9 cellular contexts compared by ENCODE assay signal in the genomic region with DNA sequence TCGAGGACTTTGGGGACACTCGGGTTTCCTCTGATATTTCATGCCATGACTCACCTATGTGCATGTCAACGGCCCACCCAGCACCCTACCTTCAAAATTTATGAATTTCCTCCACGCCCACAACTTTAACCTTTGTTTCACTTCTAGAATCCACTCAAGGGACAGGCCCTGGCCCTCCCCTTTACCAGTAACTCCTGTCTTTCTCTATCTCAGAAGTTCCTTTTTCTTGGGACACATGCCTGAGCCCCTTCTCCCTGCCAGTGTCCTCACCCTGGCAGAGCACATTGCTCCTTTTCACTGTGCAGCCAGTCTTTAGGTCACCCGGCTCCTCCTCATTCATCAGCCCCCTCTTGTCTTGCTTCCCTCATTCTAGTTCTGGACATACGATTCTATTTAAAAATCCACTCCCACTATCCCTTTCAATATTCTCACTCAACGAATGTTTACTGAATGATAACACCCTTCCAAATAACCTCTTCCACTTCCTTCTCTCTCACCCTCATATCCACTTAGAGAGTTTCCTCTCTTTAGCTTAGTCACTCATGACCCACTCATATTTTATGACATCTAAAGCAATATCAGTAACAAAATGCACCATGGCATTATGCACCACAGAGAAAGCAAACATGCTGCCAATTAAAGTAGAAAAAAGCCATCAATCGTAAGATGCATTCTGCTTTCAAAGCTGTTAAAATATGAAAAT.
DNase-seq lines count a peak whose midpoint lies in the region; ATAC-seq, FAIRE-seq and TF ChIP-seq lines count a peak whose summit lies in the region.
"Had no signal": no experiment of that assay in that cellular context is flagged by ENCODE, and none has a peak within 500 bp of the region (broad histone marks: within the 10 kb centered on the region; RNA-seq: fewer than 3 reads in every experiment).

No MANE protein-coding gene starts in this region.

- no peaks in the 10 kb centered on the region for H3K9me3 ChIP-seq in kidney (ENCODE audit: control insufficient read depth in 1 of 2, low read length in 2 of 2)

- H3K27me3 ChIP-seq in bronchial epithelial cell (ENCODE audit: control insufficient read depth, insufficient read depth, low read length): no peaks in the 10 kb centered on the region

- intact Hi-C loops in kidney (cut with DNase I): no loop called here

- H3K4me3 ChIP-seq in bronchial epithelial cell (ENCODE audit: low read depth, low read length): no peak overlapping the region
- H3K4me3 ChIP-seq in urinary bladder (ENCODE audit: low read depth, low read length): no peak overlapping the region
- H3K4me3 ChIP-seq in kidney (ENCODE audit: low read length in 2 of 2): no peak overlapping the region

- H3K27ac ChIP-seq in urinary bladder (ENCODE audit: low read depth) (peak overlapping the region; percentile 84), kidney (ENCODE audit: low read depth in 2 of 2, low read length in 2 of 2) (peak overlapping the region in 1 of 2 donors; percentile 10)

- no peak for FAIRE-seq in bronchial epithelial cell (lab: Jason Lieb, UNC)
- FAIRE-seq in kidney (lab: Jason Lieb, UNC): no peak

- H3K9ac ChIP-seq in kidney (ENCODE audit: low read length in 2 of 2): no peak overlapping the region

- H3K36me3 ChIP-seq in bronchial epithelial cell (ENCODE audit: control insufficient read depth, insufficient read depth, low read length): no peaks in the 10 kb centered on the region
- no peaks in the 10 kb centered on the region for H3K36me3 ChIP-seq in urinary bladder (ENCODE audit: insufficient read depth)
- H3K36me3 ChIP-seq in kidney (ENCODE audit: control insufficient read depth in 1 of 2, insufficient read depth in 2 of 2, low read length in 2 of 2): no peaks in the 10 kb centered on the region

- H3K4me1 ChIP-seq in urinary bladder (ENCODE audit: insufficient read depth): no peaks in the 10 kb centered on the region
- peaks cover 0 to 6% of the 10 kb centered on the region in 2 donors for H3K4me1 ChIP-seq in kidney (ENCODE audit: control insufficient read depth in 1 of 2, insufficient read depth in 1 of 2, low read depth in 1 of 2, low read length in 2 of 2)

- 70% methylated on average over 8 of the region's 8 CpGs for WGBS in urinary bladder

- ATAC-seq in HG03442 (IDR thresholded peaks at IDR 0.05; ENCODE audit: unreplicated experiment): peak; percentile 78

- DNase-seq in stimulated activated CD4-positive, alpha-beta T cell treated with anti-CD3 and anti-CD28 coated beads, Interleukin-15, amount 100 ng/mL, for 24 hours: peak; percentile 37
- no peak for DNase-seq in stimulated activated CD4-positive, alpha-beta T cell treated with anti-CD3 and anti-CD28 coated beads, Interleukin-12 subunit alpha, Interleukin-12 subunit beta, amount 100 ng/mL, for 4 hours
- DNase-seq in bronchial epithelial cell (ENCODE audit: low read depth): peak; percentile 59
- DNase-seq in cerebellum (ENCODE audit: low spot score): no peak
- DNase-seq in kidney: no peak
- no peak for DNase-seq in activated gamma-delta T cell (lab: John Stamatoyannopoulos, UW)
- DNase-seq: activated CD8-positive, alpha-beta memory T cell treated with anti-CD3 and anti-CD28 coated beads for 24 hours had no signal

- TF ChIP-seq CTCF in bronchial epithelial cell (IDR thresholded peaks at IDR 0.05; ENCODE audit: insufficient read depth, low read length, severe bottlenecking) (no peak), kidney (IDR thresholded peaks at IDR 0.05; ENCODE audit: borderline replicate concordance, extremely low read depth, insufficient read depth) (no peak)

Comparison
In these comparisons a context has a peak if more than half of its experiments do, and no peak if none do; other contexts are left out.
1. DNase-seq: peak in stimulated activated CD4-positive, alpha-beta T cell treated with anti-CD3 and anti-CD28 coated beads, Interleukin-15, amount 100 ng/mL, for 24 hours (single experiment) and bronchial epithelial cell (single experiment); none in stimulated activated CD4-positive, alpha-beta T cell treated with anti-CD3 and anti-CD28 coated beads, Interleukin-12 subunit alpha, Interleukin-12 subunit beta, amount 100 ng/mL, for 4 hours (single experiment), cerebellum (single experiment), kidney (single experiment) and activated gamma-delta T cell (single experiment).